ENCODE assay signal across 17 cellular contexts in genomic region chr7:117718116-117718515, GRCh38.
A peak's percentile ranks its signal among the peaks of the same experiment; 100 is the strongest.
DNase-seq lines count a peak whose midpoint lies in the region; ATAC-seq, FAIRE-seq and TF ChIP-seq lines count a peak whose summit lies in the region.
"Had no signal": no experiment of that assay in that cellular context is flagged by ENCODE, and none has a peak within 500 bp of the region (broad histone marks: within the 10 kb centered on the region; RNA-seq: fewer than 3 reads in every experiment).

No MANE protein-coding gene starts in this region.

- H3K79me1 ChIP-seq in mesenchymal stem cell (replicated peaks; ENCODE audit: low read length, poor library complexity, severe bottlenecking) = no peaks in the 10 kb centered on the region

- H3K27ac Mint-ChIP-seq in GM23338 (peak overlapping the region; percentile 87), astrocyte (ENCODE audit: unreplicated experiment) (peak overlapping the region; percentile 28)
- H3K27ac Mint-ChIP-seq: CD14-positive monocyte had no signal

- H3K4me2 ChIP-seq in GM23338 (no peak overlapping the region), astrocyte (ENCODE audit: low read length) (no peak overlapping the region), mesenchymal stem cell (ENCODE audit: low read length, poor library complexity, severe bottlenecking) (no peak overlapping the region), smooth muscle cell (no peak overlapping the region)

- H4K8ac ChIP-seq in mesenchymal stem cell (ENCODE audit: low read length) = no peak overlapping the region

- H3K27ac ChIP-seq in GM23338 (ENCODE audit: low read depth) = no peak overlapping the region
- no peak overlapping the region for H3K27ac ChIP-seq in astrocyte (ENCODE audit: low read depth, low read length)
- no peak overlapping the region for H3K27ac ChIP-seq in mesenchymal stem cell (ENCODE audit: low read length, poor library complexity, severe bottlenecking)
- peak overlapping the region; percentile 3 for H3K27ac ChIP-seq in smooth muscle cell (ENCODE audit: low read depth)

- whole genome bisulfite sequencing in mesenchymal stem cell = 95% methylated on average over 2 of the region's 3 CpGs
- WGBS in smooth muscle cell (ENCODE audit: low lambda C conversion rate) = 83% methylated on average over 3 of the region's 3 CpGs

- no peak for FAIRE-seq in astrocyte (lab: Jason Lieb, UNC)
- FAIRE-seq in HTR-8/SVneo (lab: Jason Lieb, UNC) = no peak

- DNase-seq in GM23338 (ENCODE audit: low spot score) (no peak), astrocyte (ENCODE audit: low read depth) (no peak), mesenchymal stem cell (no peak), smooth muscle cell (lab: John Stamatoyannopoulos, UW; ENCODE audit: unreplicated experiment) (no peak), A172 (ENCODE audit: low spot score) (no peak), hepatic stellate cell (ENCODE audit: low spot score) (no peak), HTR-8/SVneo (ENCODE audit: insufficient read length, low spot score) (no peak)
- DNase-seq: DMS153, GDM1, Karpas-422, NCI-H1048, NCI-H1436, NCI-H1930, NCI-H226, NCI-H524, SHP77 had no signal

- H3K4me3 Mint-ChIP-seq in GM23338 (no peak overlapping the region), astrocyte (ENCODE audit: unreplicated experiment) (no peak overlapping the region)
- H3K4me3 Mint-ChIP-seq: CD14-positive monocyte had no signal

- H3K4ac ChIP-seq in mesenchymal stem cell (ENCODE audit: low read depth in 1 of 2, low read length in 2 of 2) = no peak overlapping the region

- ATAC-seq in GM23338 = no peak

- H2AK5ac ChIP-seq in mesenchymal stem cell (ENCODE audit: low read length, severe bottlenecking) = no peak overlapping the region

- no peak overlapping the region for H4K91ac ChIP-seq in mesenchymal stem cell (ENCODE audit: low read length)

- H3K9ac ChIP-seq in astrocyte (ENCODE audit: low read length) (no peak overlapping the region), mesenchymal stem cell (ENCODE audit: low read length) (peak overlapping the region; percentile 12), smooth muscle cell (ENCODE audit: low read depth) (peak overlapping the region; percentile 7)

- H2BK120ac ChIP-seq in mesenchymal stem cell (ENCODE audit: low read depth, low read length) = no peak overlapping the region

- H3K36me3 Mint-ChIP-seq in GM23338 (ENCODE audit: low read depth) (peaks cover 43% of the 10 kb centered on the region), astrocyte (ENCODE audit: low read depth, unreplicated experiment) (no peaks in the 10 kb centered on the region)
- H3K36me3 Mint-ChIP-seq: CD14-positive monocyte had no signal

- H3K36me3 ChIP-seq in GM23338 (ENCODE audit: insufficient read depth) (no peaks in the 10 kb centered on the region), astrocyte (ENCODE audit: insufficient read depth, low read length) (no peaks in the 10 kb centered on the region), mesenchymal stem cell (ENCODE audit: control insufficient read depth in 1 of 2, insufficient read depth in 2 of 2, low read depth in 1 of 2, low read length in 2 of 2) (no peaks in the 10 kb centered on the region), smooth muscle cell (ENCODE audit: low read depth) (no peaks in the 10 kb centered on the region)

- H3K79me2 ChIP-seq in GM23338 (replicated peaks; ENCODE audit: insufficient read depth) (no peaks in the 10 kb centered on the region), astrocyte (ENCODE audit: insufficient read depth, low read length) (no peaks in the 10 kb centered on the region), smooth muscle cell (ENCODE audit: low read depth) (no peaks in the 10 kb centered on the region)

- H3K4me1 ChIP-seq in GM23338 (ENCODE audit: insufficient read depth) (no peaks in the 10 kb centered on the region), astrocyte (ENCODE audit: insufficient read depth, low read length) (no peaks in the 10 kb centered on the region), mesenchymal stem cell (ENCODE audit: control insufficient read depth, insufficient read depth, low read depth, low read length) (peaks cover 3% of the 10 kb centered on the region), smooth muscle cell (ENCODE audit: low read depth) (no peaks in the 10 kb centered on the region)

- no peak overlapping the region for H3K4me3 ChIP-seq in GM23338
- no peak overlapping the region for H3K4me3 ChIP-seq in astrocyte (ENCODE audit: insufficient read depth, low read depth, low read length)
- H3K4me3 ChIP-seq in mesenchymal stem cell (ENCODE audit: insufficient read depth in 1 of 2, low read depth in 1 of 2, low read length in 2 of 2) = no peak overlapping the region
- H3K4me3 ChIP-seq in smooth muscle cell = no peak overlapping the region

- no peaks in the 10 kb centered on the region for H3F3A ChIP-seq in GM23338 (replicated peaks; ENCODE audit: low read depth)
- no peaks in the 10 kb centered on the region for H3F3A ChIP-seq in smooth muscle cell (ENCODE audit: low read depth)

- H3K27me3 ChIP-seq in GM23338 (ENCODE audit: insufficient read depth) (no peaks in the 10 kb centered on the region), astrocyte (ENCODE audit: insufficient read depth, low read length) (no peaks in the 10 kb centered on the region), mesenchymal stem cell (ENCODE audit: control insufficient read depth in 1 of 2, insufficient read depth in 1 of 2, low read length in 2 of 2) (no peaks in the 10 kb centered on the region), smooth muscle cell (ENCODE audit: low read depth) (no peaks in the 10 kb centered on the region)

- H3K9me2 ChIP-seq in GM23338 (ENCODE audit: insufficient read depth) = no peaks in the 10 kb centered on the region

- no peak overlapping the region for H3K14ac ChIP-seq in mesenchymal stem cell (ENCODE audit: low read length in 2 of 2)

- H2AFZ ChIP-seq in GM23338 (no peak overlapping the region), astrocyte (ENCODE audit: low read depth, low read length) (no peak overlapping the region), mesenchymal stem cell (ENCODE audit: low read depth, low read length) (no peak overlapping the region), smooth muscle cell (ENCODE audit: low read depth) (peak overlapping the region; percentile 18)

- TF ChIP-seq CTCF in GM23338 (conservative IDR thresholded peaks at IDR 0.05; ENCODE audit: low read depth in 2 of 2) (no peak), astrocyte (IDR thresholded peaks at IDR 0.05; ENCODE audit: insufficient read depth, low read depth, low read length) (no peak), smooth muscle cell (IDR thresholded peaks at IDR 0.05; ENCODE audit: borderline replicate concordance, insufficient read depth, poor library complexity, severe bottlenecking) (no peak)

- H3K18ac ChIP-seq in mesenchymal stem cell (ENCODE audit: low read depth in 1 of 2, low read length in 2 of 2) = no peak overlapping the region

- no peak overlapping the region for H3K23ac ChIP-seq in mesenchymal stem cell (ENCODE audit: low read length in 2 of 2)

- H4K20me1 ChIP-seq in GM23338 (replicated peaks; ENCODE audit: insufficient read depth) (no peaks in the 10 kb centered on the region), astrocyte (ENCODE audit: insufficient read depth, low read length) (no peaks in the 10 kb centered on the region), smooth muscle cell (ENCODE audit: low read depth) (no peaks in the 10 kb centered on the region)

- no peak overlapping the region for H2BK12ac ChIP-seq in mesenchymal stem cell (ENCODE audit: low read length in 2 of 2)

- H3K9me3 Mint-ChIP-seq in GM23338 (no peaks in the 10 kb centered on the region), astrocyte (ENCODE audit: unreplicated experiment) (no peaks in the 10 kb centered on the region)
- H3K9me3 Mint-ChIP-seq: CD14-positive monocyte had no signal

- no peak overlapping the region for H2BK15ac ChIP-seq in mesenchymal stem cell (ENCODE audit: low read depth, poor library complexity, severe bottlenecking)

- H3K4me1 Mint-ChIP-seq in GM23338 (no peaks in the 10 kb centered on the region), astrocyte (ENCODE audit: low read depth, unreplicated experiment) (peaks cover 9% of the 10 kb centered on the region)
- H3K4me1 Mint-ChIP-seq: CD14-positive monocyte had no signal

- H3K27me3 Mint-ChIP-seq in GM23338 (ENCODE audit: insufficient read depth, low read depth, poor library complexity) (no peaks in the 10 kb centered on the region), astrocyte (ENCODE audit: low read depth, unreplicated experiment) (no peaks in the 10 kb centered on the region)

- no peaks in the 10 kb centered on the region for H3K9me3 ChIP-seq in astrocyte (ENCODE audit: insufficient read depth, low read depth, low read length)
- H3K9me3 ChIP-seq in mesenchymal stem cell (ENCODE audit: control insufficient read depth, low read length) = no peaks in the 10 kb centered on the region
- H3K9me3 ChIP-seq in smooth muscle cell (replicated peaks; ENCODE audit: low read depth) = no peaks in the 10 kb centered on the region

- H2BK5ac ChIP-seq in mesenchymal stem cell (ENCODE audit: low read depth, low read length, poor library complexity, severe bottlenecking) = no peak overlapping the region

TF ChIP-seq in GM23338, 12 proteins besides CTCF, POLR2A, EP300 and RAD21 (continues in another document):
- no peak for TF ChIP-seq ZNF114 (CRISPR knock-in tag; IDR thresholded peaks at IDR 0.05)
